In the genomic region with DNA sequence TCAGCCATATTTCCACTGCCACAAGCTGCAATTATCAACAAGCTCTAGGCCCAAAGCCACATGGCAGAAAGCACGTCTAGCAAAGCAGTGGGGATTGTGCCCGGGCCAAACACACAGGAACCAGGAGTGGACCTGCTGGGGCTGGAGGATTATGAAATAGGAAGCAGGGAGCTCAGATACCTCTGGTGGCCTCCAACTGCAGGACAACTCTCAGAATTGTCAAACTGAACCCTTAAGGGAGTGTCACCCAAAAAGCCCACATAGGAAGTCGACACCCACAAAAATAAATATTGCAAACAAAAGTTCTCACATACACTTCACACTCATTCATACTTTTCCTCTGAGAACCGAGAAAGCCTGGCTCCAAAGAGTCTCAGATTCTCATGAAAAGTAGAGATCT, we compare ENCODE assay signal across 29 cellular contexts. TPM values are rescaled to one million over a fixed set of nuclear protein-coding genes. Genes with fewer than 3 reads are reported as not detected.
DNase-seq lines count a peak whose midpoint lies in the region; ATAC-seq and TF ChIP-seq lines count a peak whose summit lies in the region.
"Had no signal": no experiment of that assay in that cellular context is flagged by ENCODE, and none has a peak within 500 bp of the region (broad histone marks: within the 10 kb centered on the region; RNA-seq: fewer than 3 reads in every experiment).

No MANE protein-coding gene starts in this region.

- H3K4me3 Mint-ChIP-seq in HFFc6 = no peak overlapping the region
- H3K4me3 Mint-ChIP-seq in effector memory CD8-positive, alpha-beta T cell = peak overlapping the region in 1 of 2 donors; percentile 59
- H3K4me3 Mint-ChIP-seq: activated B cell treated with CpG ODN at 0.5 μM for 24 hours; activated naive CD8-positive, alpha-beta T cell; CD8-positive, alpha-beta T cell; neural crest cell; stimulated activated memory B cell treated with anti-CD40 and anti-IgM and Interleukin-4, amounts not matched to agents 10 μg/mL and 1 μg/mL and 100 μg/mL, for 72 hours had no signal

- no peak overlapping the region for H3K27ac ChIP-seq in suprapubic skin
- H3K27ac ChIP-seq: 22Rv1, body of pancreas, RWPE1, SK-N-MC, testis had no signal

- no peaks in the 10 kb centered on the region for H3K4me1 ChIP-seq in suprapubic skin
- H3K4me1 ChIP-seq: body of pancreas, HAP-1, testis had no signal

- H3K4me3 ChIP-seq in suprapubic skin = no peak overlapping the region
- H3K4me3 ChIP-seq: body of pancreas, coronary artery, HAP-1, SK-N-MC, skin epidermis, testis had no signal

- WGBS in suprapubic skin = 76% methylated on average over 4 of the region's 4 CpGs

- H3K4me1 Mint-ChIP-seq in HFFc6 (ENCODE audit: low read depth) = peaks cover 41% of the 10 kb centered on the region
- H3K4me1 Mint-ChIP-seq in effector memory CD8-positive, alpha-beta T cell (ENCODE audit: low read depth in 2 of 2) = peaks cover 7 to 13% of the 10 kb centered on the region in 2 donors
- H3K4me1 Mint-ChIP-seq: activated B cell treated with CpG ODN at 0.5 μM for 24 hours; stimulated activated memory B cell treated with anti-CD40 and anti-IgM and Interleukin-4, amounts not matched to agents 10 μg/mL and 1 μg/mL and 100 μg/mL, for 72 hours had no signal

- H3K9me3 ChIP-seq in suprapubic skin = no peaks in the 10 kb centered on the region
- H3K9me3 ChIP-seq: body of pancreas, HAP-1, testis had no signal

- H3K9me3 Mint-ChIP-seq in HFFc6 = no peaks in the 10 kb centered on the region
- no peaks in the 10 kb centered on the region for H3K9me3 Mint-ChIP-seq in effector memory CD8-positive, alpha-beta T cell
- H3K9me3 Mint-ChIP-seq: activated B cell treated with CpG ODN at 0.5 μM for 24 hours; CD8-positive, alpha-beta T cell; neural crest cell; stimulated activated memory B cell treated with anti-CD40 and anti-IgM and Interleukin-4, amounts not matched to agents 10 μg/mL and 1 μg/mL and 100 μg/mL, for 72 hours had no signal

- peaks cover 2% of the 10 kb centered on the region; the same call in 1 of the 2 replicates for H3K27me3 Mint-ChIP-seq in HFFc6 (ENCODE audit: insufficient read depth)
- H3K27me3 Mint-ChIP-seq in effector memory CD8-positive, alpha-beta T cell = no peaks in the 10 kb centered on the region
- H3K27me3 Mint-ChIP-seq: activated B cell treated with CpG ODN at 0.5 μM for 24 hours; activated naive CD8-positive, alpha-beta T cell; stimulated activated memory B cell treated with anti-CD40 and anti-IgM and Interleukin-4, amounts not matched to agents 10 μg/mL and 1 μg/mL and 100 μg/mL, for 72 hours had no signal

- H3K27me3 ChIP-seq in suprapubic skin = no peaks in the 10 kb centered on the region
- H3K27me3 ChIP-seq: body of pancreas, testis had no signal

- TF ChIP-seq EP300 in suprapubic skin (IDR thresholded peaks at IDR 0.05) = no peak

- TF ChIP-seq CTCF in HFFc6 (IDR thresholded peaks at IDR 0.05) (no peak), suprapubic skin (IDR thresholded peaks at IDR 0.05) (no peak)

- peak overlapping the region; percentile 49 for H3K27ac Mint-ChIP-seq in HFFc6
- H3K27ac Mint-ChIP-seq in effector memory CD8-positive, alpha-beta T cell = peak overlapping the region; percentile 46 to 67
- H3K27ac Mint-ChIP-seq: activated B cell treated with CpG ODN at 0.5 μM for 24 hours; activated naive CD8-positive, alpha-beta T cell; CD8-positive, alpha-beta T cell; stimulated activated memory B cell treated with anti-CD40 and anti-IgM and Interleukin-4, amounts not matched to agents 10 μg/mL and 1 μg/mL and 100 μg/mL, for 72 hours had no signal

- intact Hi-C loops in posterior vena cava (cut with DNase I) = no loop called here

- peaks cover 39% of the 10 kb centered on the region for H3K36me3 Mint-ChIP-seq in HFFc6 (ENCODE audit: low read depth)
- peaks cover 20% of the 10 kb centered on the region for H3K36me3 Mint-ChIP-seq in effector memory CD8-positive, alpha-beta T cell (ENCODE audit: insufficient read depth)

- peak; percentile 8 for DNase-seq in SKM-1 treated with dmso at 0.1 percent for 144 hours (lab: John Stamatoyannopoulos, UW; ENCODE audit: unreplicated experiment)
- no peak for DNase-seq in SKM-1 (lab: John Stamatoyannopoulos, UW; ENCODE audit: unreplicated experiment)
- no peak for DNase-seq in HFFc6
- DNase-seq in effector memory CD8-positive, alpha-beta T cell = no peak
- DNase-seq in posterior vena cava (ENCODE audit: low spot score) = peak; percentile 26
- no peak for DNase-seq in suprapubic skin (ENCODE audit: low spot score in 2 of 2)
- no peak for DNase-seq in NCI-H2227 treated with DMSO at 0.1 percent for 48 hours (lab: John Stamatoyannopoulos, UW)
- DNase-seq in A172 (ENCODE audit: low spot score) = no peak
- DNase-seq: activated B cell treated with CpG ODN at 0.5 μM for 24 hours; activated CD8-positive, alpha-beta memory T cell treated with anti-CD3 and anti-CD28 coated beads for 24 hours; AML-193; body of pancreas; CD8-positive, alpha-beta T cell; GDM1; KG1; left cardiac atrium; NCI-H1694; posterior cingulate gyrus; stimulated activated CD4-positive, alpha-beta T cell treated with anti-CD3 and anti-CD28 coated beads, Interleukin-2, amount 100 ng/mL, for 24 hours; testis had no signal

- TF ChIP-seq POLR2A in suprapubic skin (IDR thresholded peaks at IDR 0.05) = no peak

- peak; percentile 65 for ATAC-seq in effector memory CD8-positive, alpha-beta T cell (replicated peaks)
- ATAC-seq: body of pancreas; CD8-positive, alpha-beta T cell; left cardiac atrium; stimulated activated memory B cell treated with anti-CD40 and anti-IgM and Interleukin-4, amounts not matched to agents 10 μg/mL and 1 μg/mL and 100 μg/mL, for 72 hours had no signal

- peaks cover 88% of the 10 kb centered on the region for H3K36me3 ChIP-seq in suprapubic skin

RNA-seq across cellular contexts. Expression of gene KCTD10, which starts 26.1 kb away (rescaled TPM):
- 100 to 1,000 TPM; 127 to 145 (median 134) TPM for total RNA-seq in HFFc6 (2021; fragmentation: NEBNext Ultra II Directional; extraction: Animal tissue kit (Norgen Biotek cat#: 25700))
- total RNA-seq in posterior vena cava = 100 to 1,000 TPM; 136 to 138 TPM
- 10 to 100 TPM; 34.7 to 56.3 (median 41.7) TPM for total RNA-seq in suprapubic skin
- 19.6 and 53.6 TPM in 2 replicates for total RNA-seq in A172 (2014; rRNA removed; shearing (Covaris generic))

RNA-seq across cellular contexts. Expression of gene UBE3B, which starts 26.5 kb away (rescaled TPM):
- total RNA-seq in HFFc6 (2021; fragmentation: NEBNext Ultra II Directional; extraction: Animal tissue kit (Norgen Biotek cat#: 25700)) = 10 to 100 TPM; 41.3 to 43.6 (median 43.1) TPM
- total RNA-seq in posterior vena cava (10 to 100 TPM; 29.5 to 34.9 TPM), suprapubic skin (10 to 100 TPM; 53.2 to 94.1 (median 61.6) TPM)
- 28.4 and 30.2 TPM in 2 replicates for total RNA-seq in A172 (2014; rRNA removed; shearing (Covaris generic))

Comparison
In these comparisons a context has a peak if more than half of its experiments do, and no peak if none do; other contexts are left out.
1. DNase-seq: peak in SKM-1 treated with dmso at 0.1 percent for 144 hours (single experiment) and posterior vena cava (single experiment); none in SKM-1 (single experiment), HFFc6 (single experiment), effector memory CD8-positive, alpha-beta T cell (0 of 3), suprapubic skin (0 of 2), NCI-H2227 treated with DMSO at 0.1 percent for 48 hours (single experiment) and A172 (single experiment).